In the genomic region with DNA sequence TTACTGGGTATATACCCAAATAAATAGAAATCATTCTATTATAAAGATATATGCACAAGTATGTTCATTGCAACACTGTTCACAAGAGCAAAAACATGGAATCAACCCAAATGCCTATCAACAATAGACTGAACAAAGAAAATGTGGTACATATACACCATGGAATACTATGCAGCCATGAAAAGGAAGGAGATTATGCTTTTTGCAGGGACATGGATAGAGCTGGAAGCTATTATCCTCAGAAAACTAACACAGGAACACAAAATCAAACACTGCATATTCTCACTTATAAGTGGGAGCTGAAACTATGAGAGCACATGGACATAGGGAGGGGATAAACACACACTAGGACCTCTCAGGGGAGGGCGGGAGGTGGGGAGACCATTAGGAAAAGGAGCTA, we compare ENCODE assay signal across 20 cellular contexts.
A peak's percentile ranks its signal among the peaks of the same experiment; 100 is the strongest.
DNase-seq lines count a peak whose midpoint lies in the region; ATAC-seq, FAIRE-seq and TF ChIP-seq lines count a peak whose summit lies in the region.
"Had no signal": no experiment of that assay in that cellular context is flagged by ENCODE, and none has a peak within 500 bp of the region (broad histone marks: within the 10 kb centered on the region; RNA-seq: fewer than 3 reads in every experiment).

No MANE protein-coding gene starts in this region.

- H3K14ac ChIP-seq in H1 (ENCODE audit: insufficient read length): no peak overlapping the region

- no peak overlapping the region for H2BK12ac ChIP-seq in H1 (ENCODE audit: low read depth, low read length)

- no peak overlapping the region for H2AFZ ChIP-seq in H1 (ENCODE audit: low read length)

- H3K23ac ChIP-seq in H1 (ENCODE audit: insufficient read length): no peak overlapping the region

- no peak overlapping the region for H2BK15ac ChIP-seq in H1 (ENCODE audit: low read length)

- H4K20me1 ChIP-seq in H1 (replicated peaks in 1 of 2; ENCODE audit: control insufficient read depth in 1 of 2, insufficient read depth in 2 of 2, low read length in 2 of 2): no peaks in the 10 kb centered on the region
- H4K20me1 ChIP-seq: BLaER1 treated with 17β-estradiol and CSF1 and Interleukin-3, amounts not matched to agents 10 nM and 100 nM had no signal

- H3K79me2 ChIP-seq in H1 (ENCODE audit: control insufficient read depth in 1 of 2, insufficient read depth in 2 of 2, low read length in 2 of 2): no peaks in the 10 kb centered on the region

- no peak overlapping the region for H4K91ac ChIP-seq in H1 (replicated peaks; ENCODE audit: insufficient read length, low read length)

- H3K36me3 ChIP-seq in H1 (ENCODE audit: control insufficient read depth in 2 of 4, insufficient read depth in 4 of 4, low read length in 3 of 4): no peaks in the 10 kb centered on the region
- H3K36me3 ChIP-seq: BLaER1 treated with 17β-estradiol and CSF1 and Interleukin-3, amounts not matched to agents 10 nM and 100 nM had no signal

- POLR2A ChIA-PET in H1 (lab: Charles Lee; ENCODE audit: partially characterized antibody): no interaction called here

- H2BK20ac ChIP-seq in H1 (ENCODE audit: low read length): no peak overlapping the region

- no peaks in the 10 kb centered on the region for H3K23me2 ChIP-seq in H1 (ENCODE audit: low read depth, low read length)

- no peak overlapping the region for H3K4me3 ChIP-seq in H1 (ENCODE audit: extremely low read depth in 1 of 4, insufficient read depth in 2 of 4, low read depth in 3 of 4, low read length in 4 of 4)
- H3K4me3 ChIP-seq: A549; BLaER1 treated with 17β-estradiol and CSF1 and Interleukin-3, amounts not matched to agents 10 nM and 100 nM had no signal

- no peak overlapping the region for H2BK120ac ChIP-seq in H1 (replicated peaks; ENCODE audit: low read depth, low read length)

- H3K9me3 ChIP-seq in H1 (ENCODE audit: insufficient read depth in 2 of 2, low read depth in 1 of 2, low read length in 1 of 2): peaks cover 0 to 4% of the 10 kb centered on the region in 2 experiments; a peak in 2 of 4 replicates
- H3K9me3 ChIP-seq: A549; BLaER1 treated with 17β-estradiol and CSF1 and Interleukin-3, amounts not matched to agents 10 nM and 100 nM; Caco-2 had no signal

- no peak for TF ChIP-seq CTCF in H1 (IDR thresholded peaks at IDR 0.05; ENCODE audit: control extremely low read depth in 1 of 3, insufficient read depth in 1 of 3, low read depth in 1 of 3, low read length in 3 of 3)

- 31% methylated on average over 1 of the region's 1 CpG; no CpG with 5 or more reads in 1 of the 2 experiments for WGBS in H1 (ENCODE audit: extremely low coverage in 1 of 2, insufficient coverage in 1 of 2, insufficient read length in 1 of 2, insufficient replicate concordance in 2 of 2, low coverage in 1 of 2, low lambda C conversion rate in 2 of 2, missing lambda C conversion rate in 1 of 2), 2 experiments

- TF ChIP-seq POLR2A in H54 (IDR thresholded peaks at IDR 0.05; ENCODE audit: low read depth, low read length) (no peak), H1 (IDR thresholded peaks at IDR 0.05; ENCODE audit: control extremely low read depth in 1 of 2, low read depth in 2 of 2, low read length in 2 of 2) (no peak)

- no peak overlapping the region for H4K5ac ChIP-seq in H1 (ENCODE audit: insufficient read length, low read depth, low read length)

- ATAC-seq in GM21528 (IDR thresholded peaks at IDR 0.05; ENCODE audit: low FRiP score, unreplicated experiment): no peak
- ATAC-seq: A549; CD8-positive, alpha-beta T cell had no signal

- no peak overlapping the region for H3K4ac ChIP-seq in H1 (replicated peaks; ENCODE audit: insufficient read length, low read depth, low read length)

- DNase-seq in H54 (ENCODE audit: insufficient read length, low spot score) (no peak), HTR-8/SVneo (ENCODE audit: insufficient read length, low spot score) (no peak), H1 (ENCODE audit: low read depth in 1 of 2, low spot score in 2 of 2) (no peak), NCI-H2171 (lab: John Stamatoyannopoulos, UW) (no peak)
- DNase-seq: AML-193; Caco-2; Calu3; CD4-positive, alpha-beta T cell; CD8-positive, alpha-beta T cell; DMS79 treated with DMSO at 0.1 percent for 48 hours; GF-D8 had no signal

- H2BK5ac ChIP-seq in H1 (ENCODE audit: low read depth, low read length): no peak overlapping the region

- no peaks in the 10 kb centered on the region for H3K27me3 ChIP-seq in H1 (replicated peaks in 1 of 4; ENCODE audit: control insufficient read depth in 3 of 4, extremely low read depth in 1 of 4, insufficient read depth in 3 of 4, low read length in 3 of 4)
- H3K27me3 ChIP-seq: BLaER1 treated with 17β-estradiol and CSF1 and Interleukin-3, amounts not matched to agents 10 nM and 100 nM had no signal

- no peaks in the 10 kb centered on the region for H3K79me1 ChIP-seq in H1 (ENCODE audit: low read depth, low read length)

- H3K9ac ChIP-seq in H1 (replicated peaks in 1 of 4; ENCODE audit: extremely low read depth in 1 of 4, low read depth in 3 of 4, low read length in 3 of 4): no peak overlapping the region
- H3K9ac ChIP-seq: BLaER1 treated with 17β-estradiol and CSF1 and Interleukin-3, amounts not matched to agents 10 nM and 100 nM had no signal

- H3K4me1 ChIP-seq in H1 (replicated peaks in 1 of 4; ENCODE audit: control insufficient read depth in 3 of 4, insufficient read depth in 4 of 4, low read length in 3 of 4): no peaks in the 10 kb centered on the region
- H3K4me1 ChIP-seq: A549, Caco-2 had no signal

- no peak overlapping the region for H3K27ac ChIP-seq in H1 (ENCODE audit: low read depth, low read length)
- H3K27ac ChIP-seq: 22Rv1; A549; BLaER1 treated with 17β-estradiol and CSF1 and Interleukin-3, amounts not matched to agents 10 nM and 100 nM; C4-2B had no signal

- no peak overlapping the region for H4K8ac ChIP-seq in H1 (ENCODE audit: extremely low read depth, insufficient read depth, low read length)

- H3K4me2 ChIP-seq in H1 (ENCODE audit: insufficient read depth in 1 of 2, low read depth in 2 of 2, low read length in 2 of 2): no peak overlapping the region
- H3K4me2 ChIP-seq: A549; BLaER1 treated with 17β-estradiol and CSF1 and Interleukin-3, amounts not matched to agents 10 nM and 100 nM had no signal

- no peak for TF ChIP-seq EP300 in H1 (IDR thresholded peaks at IDR 0.05; ENCODE audit: borderline replicate concordance in 1 of 2, low read depth in 2 of 2, low read length in 2 of 2)

- no peak overlapping the region for H2AK5ac ChIP-seq in H1 (ENCODE audit: low read depth, low read length)

- TF ChIP-seq RAD21 in H1 (IDR thresholded peaks at IDR 0.05 in 1 of 2, conservative IDR thresholded peaks at IDR 0.05 in 1 of 2; ENCODE audit: low read depth in 2 of 2, low read length in 2 of 2): no peak

- FAIRE-seq in H54 (lab: Jason Lieb, UNC) (peak; percentile 52), HTR-8/SVneo (lab: Jason Lieb, UNC) (peak; percentile 31), H1 (lab: Jason Lieb, UNC) (no peak)
- FAIRE-seq: A549, D721Med, G401.6, GM12891, GM19239 had no signal

- H3K56ac ChIP-seq in H1 (replicated peaks; ENCODE audit: insufficient read length, low read depth, low read length): no peak overlapping the region

- CTCF ChIA-PET in H1 (lab: Charles Lee; ENCODE audit: partially characterized antibody): no interaction called here

- H3K18ac ChIP-seq in H1 (ENCODE audit: extremely low read depth, low read length): no peak overlapping the region

TF ChIP-seq in H1, 55 proteins besides CTCF, POLR2A, EP300 and RAD21:
- no peak for TF ChIP-seq YY1 (IDR thresholded peaks at IDR 0.05; ENCODE audit: low read depth, low read length)
- no peak for TF ChIP-seq TBP (IDR thresholded peaks at IDR 0.05; ENCODE audit: low read depth, low read length)
- TF ChIP-seq KDM1A (IDR thresholded peaks at IDR 0.05; ENCODE audit: borderline replicate concordance, low read length): 0 out of 2 replicates have a peak, but pooled peaks have one; percentile 48
TF ChIP-seq in H1: peak in this region for 1.
